8 cellular contexts compared by ENCODE assay signal in the genomic region with DNA sequence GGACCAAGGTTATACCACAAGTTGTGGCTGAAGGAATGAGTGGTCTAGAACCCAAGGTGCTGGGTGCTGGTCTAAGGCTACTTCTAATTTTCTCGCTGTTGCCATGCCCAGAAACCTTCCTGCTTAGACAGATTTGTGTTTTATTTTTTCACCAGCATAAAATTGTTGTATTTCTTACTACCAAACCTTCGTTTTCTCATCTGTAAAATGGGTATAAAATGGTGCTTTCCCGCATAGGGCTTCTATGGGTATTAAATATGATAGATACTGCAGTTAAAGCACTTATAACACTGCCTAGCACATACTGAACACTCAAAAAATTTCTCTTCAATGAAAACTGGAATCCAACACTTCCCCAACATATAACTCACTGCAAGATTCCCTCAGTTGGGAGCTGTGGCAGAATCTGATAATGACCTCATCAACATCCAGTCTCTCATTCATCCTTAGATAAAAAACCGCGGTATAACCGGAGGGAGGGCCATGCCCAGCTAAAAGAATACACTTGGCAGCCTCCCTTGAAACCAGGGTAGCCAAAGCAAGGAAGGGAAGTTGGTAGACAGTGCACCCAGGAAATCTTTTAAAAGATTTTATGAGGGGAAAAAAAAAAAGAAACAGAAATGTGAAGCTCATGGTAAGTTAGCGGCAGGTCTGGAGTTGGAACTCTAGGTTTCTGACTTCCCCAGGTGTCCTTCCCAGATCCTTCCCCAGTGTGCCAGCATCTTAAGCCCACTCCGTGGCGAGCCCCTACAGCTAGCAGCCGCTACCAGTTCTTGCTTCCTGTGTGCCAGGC. TPM values are rescaled to one million over a fixed set of nuclear protein-coding genes. Genes with fewer than 3 reads are reported as not detected.
DNase-seq lines count a peak whose midpoint lies in the region; ATAC-seq and TF ChIP-seq lines count a peak whose summit lies in the region.

No MANE protein-coding gene starts in this region.

- H3K9me3 ChIP-seq in NT2/D1 (ENCODE audit: insufficient read depth, low read length) (peaks cover 15% of the 10 kb centered on the region), colonic mucosa (no peaks in the 10 kb centered on the region), neural cell (ENCODE audit: low read length) (no peaks in the 10 kb centered on the region)

- intact Hi-C loops in colonic mucosa (cut with DNase I) = no loop called here

- H3F3A ChIP-seq in neural cell (ENCODE audit: insufficient read depth, low read length, poor library complexity, severe bottlenecking) = no peaks in the 10 kb centered on the region

- DNase-seq in GF-D8 (lab: John Stamatoyannopoulos, UW) (peak; percentile 31), NT2/D1 (ENCODE audit: low read depth, low spot score) (no peak), colonic mucosa (no peak), T1000 (lab: John Stamatoyannopoulos, UW) (no peak)

- H3K9ac ChIP-seq in NT2/D1 (ENCODE audit: insufficient read length, low read depth) = peak overlapping the region; percentile 87
- peak overlapping the region; percentile 71 to 95 for H3K9ac ChIP-seq in colonic mucosa (ENCODE audit: low read depth in 2 of 2, low read length in 2 of 2)
- H3K9ac ChIP-seq in neural cell (ENCODE audit: low read length) = no peak overlapping the region

- H3K79me2 ChIP-seq in neural cell (replicated peaks; ENCODE audit: insufficient read depth, low read length) = no peaks in the 10 kb centered on the region

- peak overlapping the region; percentile 93 for H3K27ac ChIP-seq in colonic mucosa
- H3K27ac ChIP-seq in neural cell (ENCODE audit: low read length) = no peak overlapping the region

- no peak overlapping the region for H3K4me2 ChIP-seq in neural cell (ENCODE audit: low read length)

- TF ChIP-seq CTCF in colonic mucosa (IDR thresholded peaks at IDR 0.05) (no peak), neural cell (IDR thresholded peaks at IDR 0.05; ENCODE audit: poor library complexity, severe bottlenecking) (no peak)

- no peak for TF ChIP-seq EP300 in neural cell (conservative IDR thresholded peaks at IDR 0.05; ENCODE audit: poor library complexity, severe bottlenecking)

- no peaks in the 10 kb centered on the region for H3K36me3 ChIP-seq in NT2/D1 (ENCODE audit: insufficient read depth, insufficient read length, low read length)
- H3K36me3 ChIP-seq in colonic mucosa = no peaks in the 10 kb centered on the region
- no peaks in the 10 kb centered on the region for H3K36me3 ChIP-seq in neural cell (ENCODE audit: insufficient read depth, low read length)

- H3K9me2 ChIP-seq in neural cell (ENCODE audit: insufficient read depth, low read length) = no peaks in the 10 kb centered on the region

- H3K27me3 ChIP-seq in NT2/D1 (ENCODE audit: insufficient read depth, insufficient read length) (no peaks in the 10 kb centered on the region), colonic mucosa (no peaks in the 10 kb centered on the region), neural cell (ENCODE audit: insufficient read depth, low read depth, low read length) (no peaks in the 10 kb centered on the region)

- H3K4me1 ChIP-seq in NT2/D1 (ENCODE audit: insufficient read depth, insufficient read length) (peaks cover 6% of the 10 kb centered on the region), colonic mucosa (no peaks in the 10 kb centered on the region)

- H3K4me3 ChIP-seq in NT2/D1 (ENCODE audit: insufficient read length, low read depth) = peak overlapping the region; percentile 72
- H3K4me3 ChIP-seq in colonic mucosa = peak overlapping the region; percentile 76
- peak overlapping the region; percentile 76 for H3K4me3 ChIP-seq in neural cell (ENCODE audit: low read length)

- no peak for TF ChIP-seq RAD21 in neural cell (conservative IDR thresholded peaks at IDR 0.05)

- H4K20me1 ChIP-seq in neural cell (ENCODE audit: insufficient read depth) = no peaks in the 10 kb centered on the region

- ATAC-seq in GM19328 (IDR thresholded peaks at IDR 0.05; ENCODE audit: unreplicated experiment) (no peak), GM21447 (IDR thresholded peaks at IDR 0.05; ENCODE audit: unreplicated experiment) (no peak), GM18870 (IDR thresholded peaks at IDR 0.05; ENCODE audit: unreplicated experiment) (no peak)

- H2AFZ ChIP-seq in neural cell (ENCODE audit: low read depth, low read length) = peak overlapping the region; percentile 77

TF ChIP-seq in neural cell, 6 proteins besides CTCF, POLR2A, EP300 and RAD21:
- TF ChIP-seq TAF1 (IDR thresholded peaks at IDR 0.05; ENCODE audit: low read depth) (no peak), MXI1 (conservative IDR thresholded peaks at IDR 0.05; ENCODE audit: poor library complexity, severe bottlenecking) (no peak), SMC3 (conservative IDR thresholded peaks at IDR 0.05; ENCODE audit: poor library complexity) (no peak), REST (IDR thresholded peaks at IDR 0.05; ENCODE audit: borderline replicate concordance) (no peak), EZH2 (IDR thresholded peaks at IDR 0.05; ENCODE audit: borderline replicate concordance, insufficient read depth, low read length, poor library complexity, severe bottlenecking) (no peak), POLR2AphosphoS5 (IDR thresholded peaks at IDR 0.05) (no peak)

RNA-seq across cellular contexts. Expression of gene NEMP2, which starts 1.2 kb away (rescaled TPM):
- total RNA-seq in colonic mucosa = 1 to 10 TPM; 3.6 to 5.1 TPM
- 1.1 and 2.2 TPM in 2 replicates for polyA plus RNA-seq in neural cell
- polyA minus RNA-seq in neural cell = 1.7 and 2.0 TPM in 2 replicates
